Comparison of ENCODE assay signal across 25 cellular contexts in genomic region chr20:23223908-23224307, GRCh38.
"Had no signal": no experiment of that assay in that cellular context is flagged by ENCODE, and none has a peak within 500 bp of the region (broad histone marks: within the 10 kb centered on the region; RNA-seq: fewer than 3 reads in every experiment).

No MANE protein-coding gene starts in this region.

- H3K4me2 ChIP-seq: hepatocyte had no signal

- H3K27ac ChIP-seq: coronary artery, dorsolateral prefrontal cortex, esophagus squamous epithelium, gastrocnemius medialis, heart left ventricle, hepatocyte, left lung, lower lobe of right lung had no signal

- H3K36me3 Mint-ChIP-seq: mesothelial cell of epicardium had no signal

- H3K4me1 Mint-ChIP-seq: immature natural killer cell; mesothelial cell of epicardium; naive B cell; naive thymus-derived CD8-positive, alpha-beta T cell had no signal

- H3K4me3 ChIP-seq: coronary artery, dorsolateral prefrontal cortex, esophagus squamous epithelium, gastrocnemius medialis, heart left ventricle, hepatocyte, left lung, lower lobe of right lung, mucosa of descending colon had no signal

- H3K4me3 Mint-ChIP-seq: immature natural killer cell; mesothelial cell of epicardium; naive B cell; naive thymus-derived CD8-positive, alpha-beta T cell had no signal

- H3K27ac Mint-ChIP-seq: immature natural killer cell, mesothelial cell of epicardium, naive B cell had no signal

- H3K4me1 ChIP-seq: gastrocnemius medialis had no signal

- H3K9me3 ChIP-seq: gastrocnemius medialis had no signal

- ATAC-seq: gastrocnemius medialis; heart left ventricle; left cardiac atrium; left lung; left ventricle myocardium superior; lower lobe of right lung; mucosa of descending colon; naive thymus-derived CD8-positive, alpha-beta T cell had no signal

- DNase-seq: dermis blood vessel endothelial cell; dorsolateral prefrontal cortex; effector CD4-positive, alpha-beta T cell; effector memory CD4-positive, alpha-beta T cell; esophagus squamous epithelium; foreskin fibroblast; foreskin melanocyte; gastrocnemius medialis; heart left ventricle; hypothalamus; immature natural killer cell; left cardiac atrium; left lung; left ventricle myocardium superior; lower lobe of right lung; mesendoderm; mucosa of descending colon; naive B cell; naive thymus-derived CD8-positive, alpha-beta T cell had no signal

- FAIRE-seq: colon, endothelial cell of umbilical vein, keratinocyte had no signal
